ENCODE assay signal across 1 cellular context in genomic region chr11:61972112-61972795, GRCh38.
TF ChIP-seq lines count a peak whose summit lies in the region.

No MANE protein-coding gene starts in this region.

TF ChIP-seq in HepG2, 621 proteins besides CTCF, POLR2A, EP300 and RAD21 (continued from another document and continues in another):
- TF ChIP-seq POGK (CRISPR knock-in tag; conservative IDR thresholded peaks at IDR 0.05) = 0 out of 2 replicates have a peak, but pooled peaks have one; percentile 2
- no peak for TF ChIP-seq SATB2 (CRISPR knock-in tag; IDR thresholded peaks at IDR 0.05)
- no peak for TF ChIP-seq TAF15 (IDR thresholded peaks at IDR 0.05; ENCODE audit: low read depth, low read length, poor library complexity, severe bottlenecking)
- TF ChIP-seq ZNF839 (CRISPR knock-in tag; IDR thresholded peaks at IDR 0.05; ENCODE audit: borderline replicate concordance) = no peak
- no peak for TF ChIP-seq ADNP (CRISPR knock-in tag; IDR thresholded peaks at IDR 0.05)
- peak; percentile 7; the same call in 1 of the 2 replicates for TF ChIP-seq PHF8 (CRISPR knock-in tag; IDR thresholded peaks at IDR 0.05)
- no peak for TF ChIP-seq SMARCE1 (IDR thresholded peaks at IDR 0.05; ENCODE audit: borderline replicate concordance)
- 0 out of 2 replicates have a peak, but pooled peaks have one; percentile 9 for TF ChIP-seq ISL2 (CRISPR knock-in tag; IDR thresholded peaks at IDR 0.05)
- TF ChIP-seq RBM39 (IDR thresholded peaks at IDR 0.05; ENCODE audit: low read depth, low read length, poor library complexity, severe bottlenecking) = peak; percentile 20
- peak; percentile 32; the same call in 1 of the 2 replicates for TF ChIP-seq BCL6 (CRISPR knock-in tag; IDR thresholded peaks at IDR 0.05)
- 0 out of 2 replicates have a peak, but pooled peaks have one; percentile 23 for TF ChIP-seq ZNF639 (CRISPR knock-in tag; conservative IDR thresholded peaks at IDR 0.05)
- TF ChIP-seq SRSF1 (optimal IDR thresholded peaks at IDR 0.05; ENCODE audit: low read depth, low read length) = no peak
- TF ChIP-seq ZNF7 (CRISPR knock-in tag; IDR thresholded peaks at IDR 0.05) = no peak
- TF ChIP-seq ZKSCAN8 (CRISPR knock-in tag; IDR thresholded peaks at IDR 0.05; ENCODE audit: borderline replicate concordance) = 0 out of 2 replicates have a peak, but pooled peaks have one; percentile 14
- 0 out of 2 replicates have a peak, but pooled peaks have one; percentile 0 for TF ChIP-seq RFXAP (CRISPR knock-in tag; IDR thresholded peaks at IDR 0.05; ENCODE audit: borderline replicate concordance)
- TF ChIP-seq ZNF441 (CRISPR knock-in tag; IDR thresholded peaks at IDR 0.05; ENCODE audit: borderline replicate concordance) = no peak
- peak; percentile 95 for TF ChIP-seq ZBTB7B (CRISPR knock-in tag; IDR thresholded peaks at IDR 0.05)
- TF ChIP-seq HNF4G (IDR thresholded peaks at IDR 0.05; ENCODE audit: borderline replicate concordance, low read depth, low read length) = peak; percentile 98
- TF ChIP-seq HNF4G (CRISPR knock-in tag; IDR thresholded peaks at IDR 0.05; ENCODE audit: borderline replicate concordance, low read depth) = peak; percentile 80; the same call in 1 of the 2 replicates
- peak; percentile 84 for TF ChIP-seq NCOA2 (CRISPR knock-in tag; IDR thresholded peaks at IDR 0.05)
- no peak; the same call in 1 of the 2 replicates for TF ChIP-seq HDAC1 (CRISPR knock-in tag; IDR thresholded peaks at IDR 0.05)
- no peak for TF ChIP-seq ZEB1 (IDR thresholded peaks at IDR 0.05; ENCODE audit: insufficient replicate concordance, low read depth)
- no peak for TF ChIP-seq EED (CRISPR knock-in tag; IDR thresholded peaks at IDR 0.05)
- TF ChIP-seq PCBP2 (optimal IDR thresholded peaks at IDR 0.05; ENCODE audit: low read depth, low read length, poor library complexity, severe bottlenecking) = no peak
- no peak for TF ChIP-seq ZNF383 (CRISPR knock-in tag; IDR thresholded peaks at IDR 0.05; ENCODE audit: borderline replicate concordance)
- TF ChIP-seq ZNF777 (CRISPR knock-in tag; IDR thresholded peaks at IDR 0.05) = 0 out of 2 replicates have a peak, but pooled peaks have one; percentile 11
- TF ChIP-seq ELF4 (CRISPR knock-in tag; IDR thresholded peaks at IDR 0.05; ENCODE audit: borderline replicate concordance) = no peak; the same call in 1 of the 2 replicates
- TF ChIP-seq LCORL (IDR thresholded peaks at IDR 0.05) = no peak
- peak; percentile 6 for TF ChIP-seq LCORL (CRISPR knock-in tag; IDR thresholded peaks at IDR 0.05)
- peak; percentile 57 for TF ChIP-seq ZBTB43 (CRISPR knock-in tag; conservative IDR thresholded peaks at IDR 0.05)
- TF ChIP-seq MATR3 (CRISPR knock-in tag; IDR thresholded peaks at IDR 0.05) = no peak
- TF ChIP-seq ZC3H4 (CRISPR knock-in tag; IDR thresholded peaks at IDR 0.05; ENCODE audit: borderline replicate concordance) = peak; percentile 98
- TF ChIP-seq ZNF841 (CRISPR knock-in tag; IDR thresholded peaks at IDR 0.05; ENCODE audit: borderline replicate concordance) = no peak
- no peak for TF ChIP-seq TP53 (CRISPR knock-in tag; conservative IDR thresholded peaks at IDR 0.05)
- TF ChIP-seq POLR2AphosphoS5 (IDR thresholded peaks at IDR 0.05; ENCODE audit: low read depth, low read length) = peak; percentile 33; the same call in 1 of the 2 replicates
- TF ChIP-seq MIXL1 (CRISPR knock-in tag; IDR thresholded peaks at IDR 0.05) = peak; percentile 16; the same call in 1 of the 2 replicates
- TF ChIP-seq ZNF562 (CRISPR knock-in tag; IDR thresholded peaks at IDR 0.05; ENCODE audit: borderline replicate concordance) = no peak
- 0 out of 2 replicates have a peak, but pooled peaks have one; percentile 8 for TF ChIP-seq ZSCAN9 (CRISPR knock-in tag; IDR thresholded peaks at IDR 0.05; ENCODE audit: borderline replicate concordance)
- TF ChIP-seq HDAC2 (CRISPR knock-in tag; IDR thresholded peaks at IDR 0.05) = peak; percentile 14; the same call in 1 of the 2 replicates
- TF ChIP-seq CREM (IDR thresholded peaks at IDR 0.05) = peak; percentile 67
- TF ChIP-seq CREM (CRISPR knock-in tag; IDR thresholded peaks at IDR 0.05) = no peak
- 0 out of 2 replicates have a peak, but pooled peaks have one; percentile 17 for TF ChIP-seq JUN (CRISPR knock-in tag; IDR thresholded peaks at IDR 0.05)
- no peak; the same call in 1 of the 2 replicates for TF ChIP-seq REPIN1 (CRISPR knock-in tag; IDR thresholded peaks at IDR 0.05; ENCODE audit: borderline replicate concordance, low read depth)
- TF ChIP-seq MED8 (CRISPR knock-in tag; IDR thresholded peaks at IDR 0.05; ENCODE audit: insufficient replicate concordance) = no peak
- peak; percentile 58 for TF ChIP-seq CEBPG (CRISPR knock-in tag; IDR thresholded peaks at IDR 0.05)
- no peak for TF ChIP-seq CCAR2 (optimal IDR thresholded peaks at IDR 0.05; ENCODE audit: low read depth, low read length)
- no peak for TF ChIP-seq KLF11 (CRISPR knock-in tag; IDR thresholded peaks at IDR 0.05)
- TF ChIP-seq ZNF275 (CRISPR knock-in tag; IDR thresholded peaks at IDR 0.05; ENCODE audit: borderline replicate concordance) = no peak
- no peak for TF ChIP-seq ZNF740 (CRISPR knock-in tag; IDR thresholded peaks at IDR 0.05)
- no peak; the same call in 1 of the 2 replicates for TF ChIP-seq ISX (CRISPR knock-in tag; conservative IDR thresholded peaks at IDR 0.05)
- no peak for TF ChIP-seq ZKSCAN5 (CRISPR knock-in tag; IDR thresholded peaks at IDR 0.05)
- TF ChIP-seq HMGXB3 (CRISPR knock-in tag; IDR thresholded peaks at IDR 0.05; ENCODE audit: borderline replicate concordance) = no peak
- 0 out of 2 replicates have a peak, but pooled peaks have one; percentile 22 for TF ChIP-seq HOXD1 (CRISPR knock-in tag; IDR thresholded peaks at IDR 0.05)
- TF ChIP-seq ARHGAP35 (CRISPR knock-in tag; IDR thresholded peaks at IDR 0.05; ENCODE audit: borderline replicate concordance) = no peak
- peak; percentile 39; the same call in 1 of the 2 replicates for TF ChIP-seq SAP130 (CRISPR knock-in tag; IDR thresholded peaks at IDR 0.05; ENCODE audit: low read depth)
- TF ChIP-seq ZNF580 (CRISPR knock-in tag; IDR thresholded peaks at IDR 0.05; ENCODE audit: borderline replicate concordance, low read depth) = 0 out of 2 replicates have a peak, but pooled peaks have one; percentile 11
- TF ChIP-seq ZNF687 (CRISPR knock-in tag; IDR thresholded peaks at IDR 0.05) = peak; percentile 5; the same call in 1 of the 2 replicates
- peak; percentile 89; the same call in 1 of the 2 replicates for TF ChIP-seq KDM6A (CRISPR knock-in tag; IDR thresholded peaks at IDR 0.05; ENCODE audit: low read depth)
